Comparison of ENCODE assay signal across 8 cellular contexts in genomic region chr15:29102911-29103824, GRCh38.
DNase-seq lines count a peak whose midpoint lies in the region; ATAC-seq and TF ChIP-seq lines count a peak whose summit lies in the region.

No MANE protein-coding gene starts in this region.

- no peak overlapping the region for H2BK120ac ChIP-seq in mesendoderm (ENCODE audit: low read depth, low read length)

- H3K36me3 ChIP-seq in mesendoderm (ENCODE audit: control insufficient read depth, insufficient read depth, low read length), result no peaks in the 10 kb centered on the region

- no peak overlapping the region for H3K23ac ChIP-seq in mesendoderm (ENCODE audit: low read length)

- H3K18ac ChIP-seq in mesendoderm (ENCODE audit: low read length), result no peak overlapping the region

- H3K4me1 ChIP-seq in mesendoderm (ENCODE audit: control insufficient read depth, low read depth, low read length), result no peaks in the 10 kb centered on the region

- no CpG with 5 or more reads among the region's 52 CpGs for WGBS in mesendoderm (ENCODE audit: extremely low coverage, insufficient coverage, low lambda C conversion rate)

- H4K5ac ChIP-seq in mesendoderm (ENCODE audit: low read length), result no peak overlapping the region

- no peak overlapping the region for H2AK5ac ChIP-seq in mesendoderm (ENCODE audit: low read length)

- TF ChIP-seq CTCF in coronary artery (IDR thresholded peaks at IDR 0.05), result no peak

- no peak overlapping the region for H3K27ac ChIP-seq in coronary artery
- H3K27ac ChIP-seq in mesendoderm (ENCODE audit: low read depth, low read length), result no peak overlapping the region

- no peak overlapping the region for H2BK15ac ChIP-seq in mesendoderm (replicated peaks; ENCODE audit: low read depth)

- H3K9ac ChIP-seq in mesendoderm (ENCODE audit: low read length), result peak overlapping the region; percentile 61

- H3K4me3 ChIP-seq in coronary artery (peak overlapping the region; percentile 68), mesendoderm (ENCODE audit: low read length) (no peak overlapping the region)

- intact Hi-C loops in posterior vena cava (cut with DNase I), result no loop called here

- H3K27me3 ChIP-seq in mesendoderm (ENCODE audit: insufficient read depth, low read length, poor library complexity), result no peaks in the 10 kb centered on the region

- H3K79me1 ChIP-seq in mesendoderm (ENCODE audit: low read length), result no peaks in the 10 kb centered on the region

- no peak for ATAC-seq in HG02763 (IDR thresholded peaks at IDR 0.05; ENCODE audit: unreplicated experiment)

- peak; percentile 33 for DNase-seq in stimulated activated CD4-positive, alpha-beta T cell treated with anti-CD3 and anti-CD28 coated beads, Interleukin-15, amount 100 ng/mL, for 24 hours
- no peak for DNase-seq in stimulated activated CD4-positive, alpha-beta T cell treated with anti-CD3 and anti-CD28 coated beads, Interleukin-4, amount 100 ng/mL, for 24 hours
- DNase-seq in coronary artery (ENCODE audit: low spot score) (no peak), mesendoderm (peak; percentile 52), posterior vena cava (ENCODE audit: low spot score) (no peak), NCI-H146 treated with DMSO at 0.1 percent for 48 hours (lab: John Stamatoyannopoulos, UW; ENCODE audit: unreplicated experiment) (no peak)
- no peak for DNase-seq in activated CD4-positive, CD25-positive, alpha-beta regulatory T cell (lab: John Stamatoyannopoulos, UW)

- no peak overlapping the region for H3K4ac ChIP-seq in mesendoderm (ENCODE audit: low read depth, low read length)

- peak overlapping the region; percentile 47 for H3K4me2 ChIP-seq in mesendoderm (ENCODE audit: low read length)

- H3K56ac ChIP-seq in mesendoderm (ENCODE audit: low read length), result peak overlapping the region; percentile 73

- no peak overlapping the region for H2BK5ac ChIP-seq in mesendoderm (ENCODE audit: low read length)

- H3K79me2 ChIP-seq in mesendoderm (ENCODE audit: control insufficient read depth, insufficient read depth, low read length), result no peaks in the 10 kb centered on the region

- H4K8ac ChIP-seq in mesendoderm (ENCODE audit: low read depth, low read length), result peak overlapping the region; percentile 42

Comparison
In these comparisons a context has a peak if more than half of its experiments do, and no peak if none do; other contexts are left out.
1. DNase-seq: peak in stimulated activated CD4-positive, alpha-beta T cell treated with anti-CD3 and anti-CD28 coated beads, Interleukin-15, amount 100 ng/mL, for 24 hours (single experiment) and mesendoderm (single experiment); none in stimulated activated CD4-positive, alpha-beta T cell treated with anti-CD3 and anti-CD28 coated beads, Interleukin-4, amount 100 ng/mL, for 24 hours (single experiment), coronary artery (single experiment), activated CD4-positive, CD25-positive, alpha-beta regulatory T cell (0 of 4), posterior vena cava (single experiment) and NCI-H146 treated with DMSO at 0.1 percent for 48 hours (single experiment).